26 cellular contexts compared by ENCODE assay signal in genomic region chr3:37067577-37067976, GRCh38.
"Had no signal": no experiment of that assay in that cellular context is flagged by ENCODE, and none has a peak within 500 bp of the region (broad histone marks: within the 10 kb centered on the region; RNA-seq: fewer than 3 reads in every experiment).

No MANE protein-coding gene starts in this region.

- H3K36me3 ChIP-seq: thyroid gland, uterus had no signal

- FAIRE-seq: urothelium cell line had no signal

- H3K27me3 ChIP-seq: stomach, suprapubic skin, testis, thyroid gland, tibial artery, tibial nerve, transverse colon, upper lobe of left lung, upper lobe of right lung, uterus, vagina had no signal

- H3K4me3 ChIP-seq: stomach, suprapubic skin, testis, thoracic aorta, thyroid gland, tibial artery, tibial nerve, transverse colon, upper lobe of left lung, upper lobe of right lung, uterus, vagina had no signal

- ATAC-seq: stimulated activated effector memory CD8-positive, alpha-beta T cell treated with anti-CD3 and anti-CD28 coated beads, Interleukin-12 subunit alpha, Interleukin-12 subunit beta, amount 100 ng/mL, for 72 hours; stimulated activated memory B cell treated with anti-CD40 and anti-IgM and Interleukin-4, amounts not matched to agents 10 μg/mL and 1 μg/mL and 100 μg/mL, for 72 hours; stimulated activated naive B cell treated with anti-CD40 and anti-IgM and Interleukin-4, amounts not matched to agents 10 μg/mL and 1 μg/mL and 100 μg/mL, for 72 hours; stimulated activated naive CD8-positive, alpha-beta T cell treated with anti-CD3 and anti-CD28 coated beads, Interleukin-15, amount 100 ng/mL, for 72 hours; stimulated activated naive CD8-positive, alpha-beta T cell treated with anti-CD3 and anti-CD28 coated beads, Interleukin-15, Interleukin-2, amounts not matched to agents 100 U/mL and 50 U/mL, for 24 hours; upper lobe of right lung had no signal

- DNase-seq: stimulated activated CD4-positive, alpha-beta T cell treated with anti-CD3 and anti-CD28 coated beads, Interleukin-2, amount 100 ng/mL, for 48 hours; stimulated activated CD4-positive, alpha-beta T cell treated with anti-CD3 and anti-CD28 coated beads, Interleukin-4, amount 100 ng/mL, for 1 hour; stimulated activated CD4-positive, alpha-beta T cell treated with anti-CD3 and anti-CD28 coated beads, Interleukin-4, amount 100 ng/mL, for 24 hours; stimulated activated CD4-positive, alpha-beta T cell treated with anti-CD3 and anti-CD28 coated beads, Interleukin-4, amount 100 ng/mL, for 4 hours; stimulated activated CD8-positive, alpha-beta memory T cell treated with anti-CD3 and anti-CD28 coated beads, Interleukin-4, amount 100 ng/mL, for 48 hours; stimulated activated naive B cell treated with anti-CD40 and anti-IgM and Interleukin-4, amounts not matched to agents 10 μg/mL and 1 μg/mL and 100 μg/mL, for 72 hours; stimulated activated naive CD4-positive, alpha-beta T cell; stimulated activated naive CD4-positive, alpha-beta T cell treated with Interleukin-2 at 50 U/mL for 16 hours; stimulated activated naive CD8-positive, alpha-beta T cell treated with anti-CD3 and anti-CD28 coated beads, Interleukin-15, amount 100 ng/mL, for 72 hours; stimulated activated naive CD8-positive, alpha-beta T cell treated with anti-CD3 and anti-CD28 coated beads, Interleukin-15, Interleukin-2, amounts not matched to agents 100 U/mL and 50 U/mL, for 24 hours; stomach; substantia nigra; testis; thyroid gland; tibial artery; transverse colon; upper lobe of left lung; upper lobe of right lung; uterus had no signal

- H3K27ac ChIP-seq: stomach, suprapubic skin, testis, thoracic aorta, thyroid gland, tibial artery, tibial nerve, transverse colon, upper lobe of left lung, upper lobe of right lung, uterus, vagina had no signal

- H3K9me3 ChIP-seq: stomach, suprapubic skin, testis, thoracic aorta, thyroid gland, tibial artery, tibial nerve, transverse colon, upper lobe of left lung, upper lobe of right lung, uterus, vagina had no signal

- H3K4me1 ChIP-seq: suprapubic skin, testis, upper lobe of right lung, uterus, vagina had no signal
